ENCODE assay signal across 15 cellular contexts in the genomic region with DNA sequence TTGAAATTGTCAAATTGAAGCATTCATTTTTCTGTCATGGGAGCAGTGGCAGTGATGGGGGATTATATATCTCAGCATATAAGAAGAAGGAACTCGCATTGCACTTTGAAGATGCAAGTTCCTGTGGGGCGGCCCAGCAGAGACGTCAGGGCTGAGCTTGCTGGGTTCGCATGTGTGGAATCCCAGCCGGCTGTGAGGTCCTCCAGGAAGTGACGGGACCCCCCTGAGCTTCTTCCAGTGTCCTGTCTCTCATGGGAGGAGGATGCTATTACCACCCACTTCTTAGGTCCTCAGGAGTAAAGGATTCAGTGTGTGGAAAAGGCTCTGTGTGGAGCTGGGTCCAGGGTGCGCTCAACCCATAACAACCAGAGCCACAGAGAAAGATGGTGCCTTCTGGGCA.
DNase-seq lines count a peak whose midpoint lies in the region; FAIRE-seq and TF ChIP-seq lines count a peak whose summit lies in the region.
"Had no signal": no experiment of that assay in that cellular context is flagged by ENCODE, and none has a peak within 500 bp of the region (broad histone marks: within the 10 kb centered on the region; RNA-seq: fewer than 3 reads in every experiment).

No MANE protein-coding gene starts in this region.

- TF ChIP-seq CTCF in H1 (IDR thresholded peaks at IDR 0.05; ENCODE audit: control extremely low read depth in 1 of 3, insufficient read depth in 1 of 3, low read depth in 1 of 3, low read length in 3 of 3) (no peak), left ventricle myocardium inferior (IDR thresholded peaks at IDR 0.05; ENCODE audit: borderline replicate concordance) (no peak)

- POLR2A ChIA-PET in H1 (lab: Charles Lee; ENCODE audit: partially characterized antibody): interaction anchor here (4.3 kb wide), 1 partner anchor 17 kb away, joined by 25 read pairs; no protein-coding TSS in a partner anchor

- no peak for TF ChIP-seq EP300 in H1 (IDR thresholded peaks at IDR 0.05; ENCODE audit: borderline replicate concordance in 1 of 2, low read depth in 2 of 2, low read length in 2 of 2)

- no peak overlapping the region for H2AFZ ChIP-seq in H1 (ENCODE audit: low read length)
- H2AFZ ChIP-seq: GM23248 had no signal

- TF ChIP-seq RAD21 in H1 (IDR thresholded peaks at IDR 0.05 in 1 of 2, conservative IDR thresholded peaks at IDR 0.05 in 1 of 2; ENCODE audit: low read depth in 2 of 2, low read length in 2 of 2): no peak

- H2AK5ac ChIP-seq in H1 (ENCODE audit: low read depth, low read length): 0 out of 2 replicates have a peak overlapping the region, but pooled peaks have one; percentile 72
- H2AK5ac ChIP-seq in mesendoderm (ENCODE audit: low read length): no peak overlapping the region

- no peaks in the 10 kb centered on the region; a peak in 2 of 4 replicates for H3K79me2 ChIP-seq in H1 (ENCODE audit: control insufficient read depth in 1 of 2, insufficient read depth in 2 of 2, low read length in 2 of 2)
- no peaks in the 10 kb centered on the region for H3K79me2 ChIP-seq in mesendoderm (ENCODE audit: control insufficient read depth, insufficient read depth, low read length)

- no peak overlapping the region for H3K4ac ChIP-seq in H1 (replicated peaks; ENCODE audit: insufficient read length, low read depth, low read length)
- no peak overlapping the region for H3K4ac ChIP-seq in mesendoderm (ENCODE audit: low read depth, low read length)

- H3K4me2 ChIP-seq in H1 (ENCODE audit: insufficient read depth in 1 of 2, low read depth in 2 of 2, low read length in 2 of 2) (no peak overlapping the region), mesendoderm (ENCODE audit: low read length) (no peak overlapping the region)

- H3K9ac ChIP-seq in H1 (replicated peaks in 1 of 4; ENCODE audit: extremely low read depth in 1 of 4, low read depth in 3 of 4, low read length in 3 of 4) (no peak overlapping the region), mesendoderm (ENCODE audit: low read length) (no peak overlapping the region)
- H3K9ac ChIP-seq: GM23248 had no signal

- H3K27me3 ChIP-seq in H1 (replicated peaks in 1 of 4; ENCODE audit: control insufficient read depth in 3 of 4, extremely low read depth in 1 of 4, insufficient read depth in 3 of 4, low read length in 3 of 4) (peaks cover 0 to 4% (median 0%) of the 10 kb centered on the region in 4 experiments; a peak in 2 of 7 replicates), mesendoderm (ENCODE audit: insufficient read depth, low read length, poor library complexity) (no peaks in the 10 kb centered on the region), left ventricle myocardium inferior (ENCODE audit: low read depth) (peaks cover 83% of the 10 kb centered on the region)

- H3K27ac ChIP-seq in H1 (ENCODE audit: low read depth, low read length) (no peak overlapping the region), mesendoderm (ENCODE audit: low read depth, low read length) (no peak overlapping the region), left ventricle myocardium inferior (replicated peaks) (no peak overlapping the region)
- H3K27ac ChIP-seq: GM23248 had no signal

- WGBS in H1 (ENCODE audit: extremely low coverage in 1 of 2, insufficient coverage in 1 of 2, insufficient read length in 1 of 2, insufficient replicate concordance in 2 of 2, low coverage in 1 of 2, low lambda C conversion rate in 2 of 2, missing lambda C conversion rate in 1 of 2), 2 experiments: 84% methylated on average over 7 of the region's 7 CpGs; no CpG with 5 or more reads in 1 of the 2 experiments
- no CpG with 5 or more reads among the region's 7 CpGs for WGBS in mesendoderm (ENCODE audit: extremely low coverage, insufficient coverage, low lambda C conversion rate)

- H3K23ac ChIP-seq in H1 (ENCODE audit: insufficient read length) (no peak overlapping the region), mesendoderm (ENCODE audit: low read length) (no peak overlapping the region)

- no peak overlapping the region for H4K8ac ChIP-seq in H1 (ENCODE audit: extremely low read depth, insufficient read depth, low read length)
- H4K8ac ChIP-seq in mesendoderm (ENCODE audit: low read depth, low read length): no peak overlapping the region

- intact Hi-C loops in posterior vena cava (cut with DNase I): no loop called here
- intact Hi-C loops in left ventricle myocardium inferior (cut with micrococcal nuclease): no loop called here

- peaks cover 0 to under 1% of the 10 kb centered on the region in 2 experiments for H4K20me1 ChIP-seq in H1 (replicated peaks in 1 of 2; ENCODE audit: control insufficient read depth in 1 of 2, insufficient read depth in 2 of 2, low read length in 2 of 2)

- CTCF ChIA-PET in H1 (lab: Charles Lee; ENCODE audit: partially characterized antibody): interaction anchor here (1.2 to 1.5 kb wide), 2 partner anchors 11 to 24 kb away, joined by 4 read pairs; no protein-coding TSS in a partner anchor

- H4K91ac ChIP-seq in H1 (replicated peaks; ENCODE audit: insufficient read length, low read length): no peak overlapping the region

- H2BK5ac ChIP-seq in H1 (ENCODE audit: low read depth, low read length) (no peak overlapping the region), mesendoderm (ENCODE audit: low read length) (no peak overlapping the region)

- H2BK120ac ChIP-seq in H1 (replicated peaks; ENCODE audit: low read depth, low read length) (no peak overlapping the region), mesendoderm (ENCODE audit: low read depth, low read length) (no peak overlapping the region)

- H2BK15ac ChIP-seq in H1 (ENCODE audit: low read length): no peak overlapping the region
- H2BK15ac ChIP-seq in mesendoderm (replicated peaks; ENCODE audit: low read depth): no peak overlapping the region

- H3K14ac ChIP-seq in H1 (ENCODE audit: insufficient read length): no peak overlapping the region

- TF ChIP-seq POLR2A in H1 (IDR thresholded peaks at IDR 0.05; ENCODE audit: control extremely low read depth in 1 of 2, low read depth in 2 of 2, low read length in 2 of 2): no peak

- no peak overlapping the region for H3K4me3 ChIP-seq in H1 (ENCODE audit: extremely low read depth in 1 of 4, insufficient read depth in 2 of 4, low read depth in 3 of 4, low read length in 4 of 4)
- H3K4me3 ChIP-seq in mesendoderm (ENCODE audit: low read length): no peak overlapping the region
- H3K4me3 ChIP-seq in left ventricle myocardium inferior: no peak overlapping the region
- H3K4me3 ChIP-seq: GM23248 had no signal

- peaks cover 2 to 5% of the 10 kb centered on the region in 2 experiments; a peak in 1 of 4 replicates for H3K9me3 ChIP-seq in H1 (ENCODE audit: insufficient read depth in 2 of 2, low read depth in 1 of 2, low read length in 1 of 2)
- no peaks in the 10 kb centered on the region for H3K9me3 ChIP-seq in left ventricle myocardium inferior (replicated peaks)

- DNase-seq in H1 (ENCODE audit: low read depth in 1 of 2, low spot score in 2 of 2) (no peak), mesendoderm (peak; percentile 60), posterior vena cava (ENCODE audit: low spot score) (peak; percentile 47), SIG-M5 treated with dmso at 0.1 percent for 504 hours (lab: John Stamatoyannopoulos, UW; ENCODE audit: unreplicated experiment) (no peak), left ventricle myocardium inferior (no peak)
- DNase-seq in activated CD4-positive, alpha-beta T cell treated with anti-CD3 and anti-CD28 coated beads, Interleukin-2, amount 50 U/mL, for 4 hours: no peak
- DNase-seq: C1 segment of cervical spinal cord; Calu3; CD4-positive, alpha-beta memory T cell; COR-L47; DND-41; GM23248; H9 had no signal

- H3K18ac ChIP-seq in H1 (ENCODE audit: extremely low read depth, low read length) (no peak overlapping the region), mesendoderm (ENCODE audit: low read length) (no peak overlapping the region)

- H3K36me3 ChIP-seq in H1 (ENCODE audit: control insufficient read depth in 2 of 4, insufficient read depth in 4 of 4, low read length in 3 of 4) (no peaks in the 10 kb centered on the region; a peak in 1 of 8 replicates), mesendoderm (ENCODE audit: control insufficient read depth, insufficient read depth, low read length) (no peaks in the 10 kb centered on the region), left ventricle myocardium inferior (no peaks in the 10 kb centered on the region)

- H3K56ac ChIP-seq in H1 (replicated peaks; ENCODE audit: insufficient read length, low read depth, low read length) (no peak overlapping the region), mesendoderm (ENCODE audit: low read length) (peak overlapping the region; percentile 2)

- FAIRE-seq in H1 (lab: Jason Lieb, UNC): no peak
- FAIRE-seq: G401.6, GM12892 had no signal

- H3K4me1 ChIP-seq in H1 (replicated peaks in 1 of 4; ENCODE audit: control insufficient read depth in 3 of 4, insufficient read depth in 4 of 4, low read length in 3 of 4) (peaks cover 5 to 18% (median 14%) of the 10 kb centered on the region in 4 experiments), mesendoderm (ENCODE audit: control insufficient read depth, low read depth, low read length) (peaks cover 11% of the 10 kb centered on the region), left ventricle myocardium inferior (no peaks in the 10 kb centered on the region)

- 0 out of 2 replicates have a peak overlapping the region, but pooled peaks have one; percentile 56 for H2BK20ac ChIP-seq in H1 (ENCODE audit: low read length)

- H3K79me1 ChIP-seq in H1 (ENCODE audit: low read depth, low read length): no peaks in the 10 kb centered on the region; the same call in 1 of the 2 replicates
- peaks cover under 1% of the 10 kb centered on the region for H3K79me1 ChIP-seq in mesendoderm (ENCODE audit: low read length)

- H4K5ac ChIP-seq in H1 (ENCODE audit: insufficient read length, low read depth, low read length) (no peak overlapping the region), mesendoderm (ENCODE audit: low read length) (no peak overlapping the region)

- no peak overlapping the region for H2BK12ac ChIP-seq in H1 (ENCODE audit: low read depth, low read length)

- H3K23me2 ChIP-seq in H1 (ENCODE audit: low read depth, low read length): peaks cover 4% of the 10 kb centered on the region; the same call in 1 of the 2 replicates

TF ChIP-seq in H1, 55 proteins besides CTCF, POLR2A, EP300 and RAD21:
- TF ChIP-seq SIRT6 (IDR thresholded peaks at IDR 0.05; ENCODE audit: low read length): no peak

Comparison
In these comparisons a context has a peak if more than half of its experiments do, and no peak if none do; other contexts are left out.
1. DNase-seq: peak in mesendoderm (single experiment) and posterior vena cava (single experiment); none in H1 (0 of 2), SIG-M5 treated with dmso at 0.1 percent for 504 hours (single experiment), left ventricle myocardium inferior (single experiment) and activated CD4-positive, alpha-beta T cell treated with anti-CD3 and anti-CD28 coated beads, Interleukin-2, amount 50 U/mL, for 4 hours (0 of 2).